In the genomic region with DNA sequence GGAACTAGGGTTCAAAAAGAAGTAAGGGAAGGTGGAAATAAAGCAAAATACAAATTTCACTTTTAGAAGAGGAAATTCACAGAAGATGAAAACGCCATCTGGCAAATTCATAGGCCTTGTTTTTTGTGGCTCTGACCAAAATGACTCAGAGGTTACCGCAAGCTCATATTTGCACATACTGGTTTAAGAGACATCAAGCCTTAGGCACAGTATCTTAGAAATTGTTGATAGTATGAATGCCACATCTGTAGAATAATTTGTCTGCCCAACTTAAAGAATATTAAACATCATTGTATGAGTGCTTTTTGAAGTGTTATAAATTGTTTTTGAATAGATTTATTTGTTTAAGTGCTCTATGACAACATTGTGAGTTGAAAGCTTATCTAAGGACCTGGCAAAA, we compare ENCODE assay signal across 9 cellular contexts. TPM values are rescaled to one million over a fixed set of nuclear protein-coding genes. Genes with fewer than 3 reads are reported as not detected.
DNase-seq lines count a peak whose midpoint lies in the region; ATAC-seq, FAIRE-seq and TF ChIP-seq lines count a peak whose summit lies in the region.
"Had no signal": no experiment of that assay in that cellular context is flagged by ENCODE, and none has a peak within 500 bp of the region (broad histone marks: within the 10 kb centered on the region; RNA-seq: fewer than 3 reads in every experiment).

No MANE protein-coding gene starts in this region.

- TF ChIP-seq CTCF in natural killer cell (IDR thresholded peaks at IDR 0.05) = no peak

- H3K27ac Mint-ChIP-seq in natural killer cell = no peak overlapping the region
- H3K27ac Mint-ChIP-seq: T-helper 1 cell treated with Interleukin-12 subunit alpha and Interleukin-12 subunit beta and Interleukin-4 antibody, amounts not matched to agents 30 μg/mL and 1 μg/mL, for 36 hours had no signal

- intact Hi-C loops in natural killer cell (cut with micrococcal nuclease) = no loop called here

- H3K4me1 Mint-ChIP-seq in natural killer cell = peaks cover 6 to 9% of the 10 kb centered on the region in 2 donors

- ATAC-seq in HG02885 (IDR thresholded peaks at IDR 0.05; ENCODE audit: poor library complexity, unreplicated experiment) = peak; percentile 91
- peak; percentile 53 to 89 (median 70) for ATAC-seq in natural killer cell

- no peaks in the 10 kb centered on the region for H3K9me3 Mint-ChIP-seq in natural killer cell
- H3K9me3 Mint-ChIP-seq: T-helper 1 cell treated with Interleukin-12 subunit alpha and Interleukin-12 subunit beta and Interleukin-4 antibody, amounts not matched to agents 30 μg/mL and 1 μg/mL, for 36 hours had no signal

- H3K4me3 Mint-ChIP-seq in natural killer cell = peak overlapping the region; percentile 59
- H3K4me3 Mint-ChIP-seq: T-helper 1 cell treated with Interleukin-12 subunit alpha and Interleukin-12 subunit beta and Interleukin-4 antibody, amounts not matched to agents 30 μg/mL and 1 μg/mL, for 36 hours had no signal

- in situ Hi-C loops in G401 (cut with HindIII; ENCODE audit: low sequenced_read_pairs) = no loop called here

- H3K36me3 Mint-ChIP-seq in natural killer cell = no peaks in the 10 kb centered on the region

- no peak for DNase-seq in GM19239 (ENCODE audit: insufficient read length, low spot score)
- DNase-seq in RCC 7860 (ENCODE audit: low spot score) = no peak
- no peak for DNase-seq in natural killer cell
- DNase-seq in SHP77 (lab: John Stamatoyannopoulos, UW) = no peak
- no peak for DNase-seq in G401 (ENCODE audit: low spot score)
- no peak for DNase-seq in activated T-cell treated with anti-CD3 and anti-CD28 coated beads, Interleukin-2, amount 50 U/mL, for 48 hours
- no peak for DNase-seq in GM19238 (ENCODE audit: insufficient read length, low spot score)

- no peaks in the 10 kb centered on the region for H3K27me3 Mint-ChIP-seq in natural killer cell (ENCODE audit: low read depth in 2 of 2)

- FAIRE-seq in GM19239 (lab: Jason Lieb, UNC) (peak; percentile 33), RCC 7860 (lab: Jason Lieb, UNC) (peak; percentile 81)

RNA-seq across cellular contexts. Expression of a gene that starts 10.6 kb away (rescaled TPM):
- total RNA-seq in natural killer cell = not detected
- total RNA-seq in G401 (2014; rRNA removed; shearing (Covaris generic)) = not detected in 2 replicates

RNA-seq across cellular contexts. Expression of a gene that starts 24.3 kb away (rescaled TPM):
- total RNA-seq in natural killer cell = not detected
- not detected in 2 replicates for total RNA-seq in G401 (2014; rRNA removed; shearing (Covaris generic))

RNA-seq across cellular contexts. Expression of a gene that starts 58.8 kb away (rescaled TPM):
- not detected for total RNA-seq in natural killer cell
- total RNA-seq in G401 (2014; rRNA removed; shearing (Covaris generic)) = not detected in 2 replicates
